In genomic region chr19:29887498-29887897, GRCh38 we compare ENCODE assay signal across 11 cellular contexts. TPM values are rescaled to one million over a fixed set of nuclear protein-coding genes. Genes with fewer than 3 reads are reported as not detected.
A peak's percentile ranks its signal among the peaks of the same experiment; 100 is the strongest.
DNase-seq lines count a peak whose midpoint lies in the region; ATAC-seq and TF ChIP-seq lines count a peak whose summit lies in the region.
"Had no signal": no experiment of that assay in that cellular context is flagged by ENCODE, and none has a peak within 500 bp of the region (broad histone marks: within the 10 kb centered on the region; RNA-seq: fewer than 3 reads in every experiment).

No MANE protein-coding gene starts in this region.

- no peak overlapping the region for H3K4me3 ChIP-seq in fibroblast of the aortic adventitia (ENCODE audit: low read depth, low read length)
- no peak overlapping the region for H3K4me3 ChIP-seq in suprapubic skin

- no peak for TF ChIP-seq POLR2A in suprapubic skin (IDR thresholded peaks at IDR 0.05)

- no peaks in the 10 kb centered on the region for H3K27me3 Mint-ChIP-seq in stimulated activated memory B cell treated with anti-CD40 and anti-IgM and Interleukin-4, amounts not matched to agents 10 μg/mL and 1 μg/mL and 100 μg/mL, for 72 hours

- 11% methylated on average over 2 of the region's 3 CpGs for WGBS in suprapubic skin

- peak; percentile 22 for ATAC-seq in stimulated activated memory B cell treated with anti-CD40 and anti-IgM and Interleukin-4, amounts not matched to agents 10 μg/mL and 1 μg/mL and 100 μg/mL, for 72 hours

- DNase-seq in SIG-M5 treated with dmso at 0.1 percent for 504 hours (lab: John Stamatoyannopoulos, UW; ENCODE audit: unreplicated experiment) = peak; percentile 11
- DNase-seq in SIG-M5 (lab: John Stamatoyannopoulos, UW) = no peak
- DNase-seq in fibroblast of the aortic adventitia (ENCODE audit: low read depth) = peak; percentile 14
- no peak for DNase-seq in suprapubic skin (ENCODE audit: low spot score in 2 of 2)
- DNase-seq in NCI-H1436 (lab: John Stamatoyannopoulos, UW) = no peak
- DNase-seq in NCI-H1930 (lab: John Stamatoyannopoulos, UW) = no peak
- DNase-seq: amygdala, kidney had no signal

- peaks cover 4% of the 10 kb centered on the region for H3K4me1 ChIP-seq in suprapubic skin
- H3K4me1 ChIP-seq: parathyroid adenoma had no signal

- H3K9me3 ChIP-seq in suprapubic skin = no peaks in the 10 kb centered on the region

- H3K27ac Mint-ChIP-seq in stimulated activated memory B cell treated with anti-CD40 and anti-IgM and Interleukin-4, amounts not matched to agents 10 μg/mL and 1 μg/mL and 100 μg/mL, for 72 hours = no peak overlapping the region

- no peaks in the 10 kb centered on the region for H3K36me3 ChIP-seq in suprapubic skin

- no peaks in the 10 kb centered on the region for H3K27me3 ChIP-seq in suprapubic skin

- H3K36me3 Mint-ChIP-seq in stimulated activated memory B cell treated with anti-CD40 and anti-IgM and Interleukin-4, amounts not matched to agents 10 μg/mL and 1 μg/mL and 100 μg/mL, for 72 hours = no peaks in the 10 kb centered on the region

- peaks cover 14% of the 10 kb centered on the region for H3K4me1 Mint-ChIP-seq in stimulated activated memory B cell treated with anti-CD40 and anti-IgM and Interleukin-4, amounts not matched to agents 10 μg/mL and 1 μg/mL and 100 μg/mL, for 72 hours

- H3K9me3 Mint-ChIP-seq in stimulated activated memory B cell treated with anti-CD40 and anti-IgM and Interleukin-4, amounts not matched to agents 10 μg/mL and 1 μg/mL and 100 μg/mL, for 72 hours = peaks cover 12% of the 10 kb centered on the region

- no peak overlapping the region for H3K4me3 Mint-ChIP-seq in stimulated activated memory B cell treated with anti-CD40 and anti-IgM and Interleukin-4, amounts not matched to agents 10 μg/mL and 1 μg/mL and 100 μg/mL, for 72 hours

- TF ChIP-seq CTCF in fibroblast of the aortic adventitia (IDR thresholded peaks at IDR 0.05; ENCODE audit: insufficient read depth, low read length) = no peak
- TF ChIP-seq CTCF in suprapubic skin (IDR thresholded peaks at IDR 0.05) = no peak

- TF ChIP-seq EP300 in suprapubic skin (IDR thresholded peaks at IDR 0.05) = no peak

- no peak overlapping the region for H3K27ac ChIP-seq in suprapubic skin
- H3K27ac ChIP-seq: parathyroid adenoma had no signal

TF ChIP-seq in PFSK-1, 5 proteins besides CTCF, POLR2A, EP300 and RAD21:
- TF ChIP-seq FOXP2 (optimal IDR thresholded peaks at IDR 0.05; ENCODE audit: borderline replicate concordance, extremely low read depth, extremely low read length, insufficient read depth) = peak; percentile 33
- no peak for TF ChIP-seq REST (IDR thresholded peaks at IDR 0.05; ENCODE audit: insufficient read depth in 1 of 2, low read depth in 2 of 2, low read length in 2 of 2)
- no peak for TF ChIP-seq SIN3A (IDR thresholded peaks at IDR 0.05; ENCODE audit: borderline replicate concordance, insufficient read depth, low read length)
- TF ChIP-seq POLR2AphosphoS5 (IDR thresholded peaks at IDR 0.05; ENCODE audit: low read depth, low read length) = no peak
- TF ChIP-seq TAF1 (IDR thresholded peaks at IDR 0.05; ENCODE audit: borderline replicate concordance, insufficient read depth, low read length) = no peak

RNA-seq across cellular contexts. Expression of gene URI1, which starts 54.5 kb away (rescaled TPM):
- 55.5 TPM for polyA plus RNA-seq in PFSK-1 (2012; ENCODE audit: insufficient read length, low read depth)
- total RNA-seq in fibroblast of the aortic adventitia (ENCODE audit: low replicate concordance) (63.8 and 103 TPM in 2 replicates), suprapubic skin (10 to 100 TPM; 43.8 to 71.2 (median 58.8) TPM)

Comparison
In these comparisons a context has a peak if more than half of its experiments do, and no peak if none do; other contexts are left out.
1. DNase-seq: peak in SIG-M5 treated with dmso at 0.1 percent for 504 hours (single experiment) and fibroblast of the aortic adventitia (single experiment); none in SIG-M5 (single experiment), suprapubic skin (0 of 2), NCI-H1436 (single experiment) and NCI-H1930 (0 of 2).